ENCODE assay signal across 8 cellular contexts in genomic region chr10:84179059-84179710, GRCh38. TPM values are rescaled to one million over a fixed set of nuclear protein-coding genes. Genes with fewer than 3 reads are reported as not detected.
DNase-seq lines count a peak whose midpoint lies in the region; ATAC-seq, FAIRE-seq and TF ChIP-seq lines count a peak whose summit lies in the region.

No MANE protein-coding gene starts in this region.

- H3K4me3 ChIP-seq in AG09309 (ENCODE audit: control insufficient read depth, low read depth, low read length) (no peak overlapping the region), cardiac fibroblast (replicated peaks in 1 of 2; ENCODE audit: low read depth in 2 of 2, low read length in 2 of 2) (no peak overlapping the region)

- FAIRE-seq in GM12892 (lab: Jason Lieb, UNC), result peak; percentile 79

- DNase-seq in AG09309 (ENCODE audit: low read depth), result peak; percentile 34
- DNase-seq in GM12892 (ENCODE audit: insufficient read length), result no peak
- DNase-seq in NCI-H1694 (lab: John Stamatoyannopoulos, UW), result peak; percentile 93
- peak; percentile 21 to 48 for DNase-seq in cardiac fibroblast (ENCODE audit: low read depth in 2 of 2)
- peak; percentile 75 for DNase-seq in occipital lobe (lab: John Stamatoyannopoulos, UW)
- DNase-seq in HuH-7.5 (ENCODE audit: low spot score), result no peak
- no peak for DNase-seq in HuH-7 (ENCODE audit: low spot score)

- no peak for TF ChIP-seq POLR2A in GM12892 (IDR thresholded peaks at IDR 0.05; ENCODE audit: low read depth, low read length)

- ATAC-seq in HG02610 (IDR thresholded peaks at IDR 0.05; ENCODE audit: unreplicated experiment), result peak; percentile 89

- TF ChIP-seq CTCF in AG09309 (IDR thresholded peaks at IDR 0.05; ENCODE audit: control insufficient read depth, insufficient read depth, low read depth, low read length, missing control alignments) (no peak), cardiac fibroblast (IDR thresholded peaks at IDR 0.05; ENCODE audit: low read depth, low read length) (no peak)

RNA-seq across cellular contexts. Expression of gene GPR15LG, which starts 5.6 kb away (rescaled TPM):
- 1.5 TPM for polyA plus RNA-seq in GM12892 (2012; ENCODE audit: missing spikeins)
- total RNA-seq in occipital lobe, result not detected

RNA-seq across cellular contexts. Expression of gene CDHR1, which starts 15.2 kb away (rescaled TPM):
- polyA plus RNA-seq in GM12892 (2012; ENCODE audit: missing spikeins), result 1.2 TPM
- 1.2 TPM for total RNA-seq in occipital lobe

RNA-seq across cellular contexts. Expression of gene GHITM, which starts 39.9 kb away (rescaled TPM):
- 163 TPM for polyA plus RNA-seq in GM12892 (2012; ENCODE audit: missing spikeins)
- 146 TPM for total RNA-seq in occipital lobe

RNA-seq across cellular contexts. Expression of gene LRIT2, which starts 46.2 kb away (rescaled TPM):
- polyA plus RNA-seq in GM12892 (2012; ENCODE audit: missing spikeins), result not detected
- total RNA-seq in occipital lobe, result not detected

Comparison
In these comparisons a context has a peak if more than half of its experiments do, and no peak if none do; other contexts are left out.
1. DNase-seq: peak in AG09309 (single experiment), NCI-H1694 (single experiment), cardiac fibroblast (2 of 2) and occipital lobe (single experiment); none in GM12892 (single experiment), HuH-7.5 (single experiment) and HuH-7 (single experiment).